Comparison of ENCODE assay signal across 8 cellular contexts in the genomic region with DNA sequence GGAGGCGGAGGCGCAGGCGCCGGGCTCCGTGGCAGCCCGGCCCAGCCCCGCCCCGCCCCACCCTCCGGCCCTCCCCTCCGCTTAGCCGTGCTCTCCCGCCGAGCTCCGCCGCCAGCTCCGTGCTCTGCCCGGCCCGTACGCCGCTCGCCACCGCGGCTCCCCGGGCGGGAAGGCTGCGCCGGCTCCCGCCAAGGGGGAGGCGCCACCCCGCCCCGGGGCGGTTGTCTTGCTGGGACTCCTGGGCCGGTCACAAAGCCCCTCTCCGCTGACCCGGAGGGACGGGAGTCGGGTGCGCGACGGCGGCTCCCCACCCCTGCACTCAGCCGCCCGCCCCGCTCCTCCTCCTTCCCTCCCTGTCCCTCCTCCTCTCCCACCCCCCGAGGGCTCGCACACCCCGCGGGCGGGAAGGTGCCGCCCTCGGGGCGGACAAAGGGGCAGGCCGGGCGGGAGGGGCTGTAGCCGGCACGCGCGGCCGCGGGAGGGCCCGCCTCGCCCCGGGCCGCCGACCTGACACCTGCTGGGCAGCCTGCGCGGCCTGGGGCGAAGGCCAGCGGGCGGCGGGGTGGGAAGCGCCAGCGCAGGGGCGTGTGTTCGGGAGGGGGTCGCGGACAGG. TPM values are rescaled to one million over a fixed set of nuclear protein-coding genes. Genes with fewer than 3 reads are reported as not detected.
A peak's percentile ranks its signal among the peaks of the same experiment; 100 is the strongest.
DNase-seq lines count a peak whose midpoint lies in the region; ATAC-seq and TF ChIP-seq lines count a peak whose summit lies in the region.

No MANE protein-coding gene starts in this region.

- no peak overlapping the region for H2AK5ac ChIP-seq in mesendoderm (ENCODE audit: low read length)

- TF ChIP-seq CTCF in GM10248 (IDR thresholded peaks at IDR 0.05; ENCODE audit: control extremely low read depth, extremely low read depth, low read depth, missing control alignments) (no peak), OCI-LY3 (IDR thresholded peaks at IDR 0.05; ENCODE audit: low read depth, low read length) (no peak)

- 0 out of 2 replicates have a peak overlapping the region, but pooled peaks have one; percentile 41 for H2AFZ ChIP-seq in OCI-LY3 (ENCODE audit: low read depth, low read length)

- peaks cover 13% of the 10 kb centered on the region for H3K4me1 Mint-ChIP-seq in dendritic cell treated with granulocyte-macrophage colony-stimulating factor and Interleukin-4, amounts not matched to agents 40 ng/mL and 50 ng/mL, for 4 days (ENCODE audit: low read depth)

- peak overlapping the region; percentile 88 for H3K4me2 ChIP-seq in OCI-LY3 (ENCODE audit: low read length)
- H3K4me2 ChIP-seq in mesendoderm (ENCODE audit: low read length), result peak overlapping the region; percentile 59

- peak overlapping the region; percentile 83 for H3K56ac ChIP-seq in mesendoderm (ENCODE audit: low read length)

- H3K27me3 ChIP-seq in OCI-LY3 (ENCODE audit: low read depth, low read length), result no peaks in the 10 kb centered on the region
- H3K27me3 ChIP-seq in mesendoderm (ENCODE audit: insufficient read depth, low read length, poor library complexity), result peaks cover 18% of the 10 kb centered on the region

- ATAC-seq in GM21367 (IDR thresholded peaks at IDR 0.05; ENCODE audit: unreplicated experiment), result peak; percentile 91
- peak; percentile 76 for ATAC-seq in HG03520 (IDR thresholded peaks at IDR 0.05; ENCODE audit: unreplicated experiment)

- peak; percentile 85 for DNase-seq in GM10248 (ENCODE audit: extremely low spot score)
- peak; percentile 66 for DNase-seq in mesendoderm
- DNase-seq in superior temporal gyrus (ENCODE audit: extremely low spot score), result no peak
- DNase-seq in Ammon's horn (ENCODE audit: low spot score), result no peak

- no peak overlapping the region for H4K8ac ChIP-seq in mesendoderm (ENCODE audit: low read depth, low read length)

- no peaks in the 10 kb centered on the region for H3K79me2 ChIP-seq in OCI-LY3 (ENCODE audit: low read length)
- H3K79me2 ChIP-seq in mesendoderm (ENCODE audit: control insufficient read depth, insufficient read depth, low read length), result no peaks in the 10 kb centered on the region

- POLR2A ChIA-PET in GM10248 (lab: Yijun Ruan, JAX), result no interaction called here

- H4K5ac ChIP-seq in mesendoderm (ENCODE audit: low read length), result no peak overlapping the region

- no peaks in the 10 kb centered on the region for H3K9me3 ChIP-seq in OCI-LY3 (ENCODE audit: insufficient read depth, low read length)

- no peaks in the 10 kb centered on the region for H4K20me1 ChIP-seq in OCI-LY3 (ENCODE audit: insufficient read depth, low read length)

- H2BK5ac ChIP-seq in mesendoderm (ENCODE audit: low read length), result peak overlapping the region; percentile 74

- peak overlapping the region; percentile 97 for H3K4me3 ChIP-seq in OCI-LY3 (ENCODE audit: low read length)
- peak overlapping the region; percentile 52 for H3K4me3 ChIP-seq in mesendoderm (ENCODE audit: low read length)

- H3K9ac ChIP-seq in OCI-LY3 (ENCODE audit: low read length), result peak overlapping the region; percentile 91
- peak overlapping the region; percentile 65 for H3K9ac ChIP-seq in mesendoderm (ENCODE audit: low read length)

- CTCF ChIA-PET in GM10248 (lab: Yijun Ruan, JAX), result interaction anchor here (0.8 to 1.2 kb wide), 3 partner anchors 17 to 1089 kb away, joined by 3 read pairs; a partner anchor contains a TSS

- H3K36me3 ChIP-seq in OCI-LY3 (replicated peaks; ENCODE audit: low read depth, low read length) (no peaks in the 10 kb centered on the region), mesendoderm (ENCODE audit: control insufficient read depth, insufficient read depth, low read length) (no peaks in the 10 kb centered on the region)

- H2BK15ac ChIP-seq in mesendoderm (replicated peaks; ENCODE audit: low read depth), result no peak overlapping the region

- H3K27me3 Mint-ChIP-seq in dendritic cell treated with granulocyte-macrophage colony-stimulating factor and Interleukin-4, amounts not matched to agents 40 ng/mL and 50 ng/mL, for 4 days, result peaks cover 67% of the 10 kb centered on the region

- no peak overlapping the region for H3K27ac Mint-ChIP-seq in dendritic cell treated with granulocyte-macrophage colony-stimulating factor and Interleukin-4, amounts not matched to agents 40 ng/mL and 50 ng/mL, for 4 days

- peak overlapping the region; percentile 99 for H3K18ac ChIP-seq in mesendoderm (ENCODE audit: low read length)

- H3K4me3 Mint-ChIP-seq in dendritic cell treated with granulocyte-macrophage colony-stimulating factor and Interleukin-4, amounts not matched to agents 40 ng/mL and 50 ng/mL, for 4 days, result peak overlapping the region; percentile 55

- peaks cover 14% of the 10 kb centered on the region for H3K4me1 ChIP-seq in OCI-LY3 (ENCODE audit: low read length)
- peaks cover 3% of the 10 kb centered on the region for H3K4me1 ChIP-seq in mesendoderm (ENCODE audit: control insufficient read depth, low read depth, low read length)

- H3K79me1 ChIP-seq in mesendoderm (ENCODE audit: low read length), result no peaks in the 10 kb centered on the region

- intact Hi-C loops in dendritic cell treated with granulocyte-macrophage colony-stimulating factor and Interleukin-4, amounts not matched to agents 40 ng/mL and 50 ng/mL, for 4 days (cut with micrococcal nuclease), result no loop called here

- peak overlapping the region; percentile 20 for H3K4ac ChIP-seq in mesendoderm (ENCODE audit: low read depth, low read length)

- H3K23ac ChIP-seq in mesendoderm (ENCODE audit: low read length), result no peak overlapping the region

- H3K27ac ChIP-seq in OCI-LY3 (ENCODE audit: low read length) (no peak overlapping the region; the same call in 1 of the 2 replicates), mesendoderm (ENCODE audit: low read depth, low read length) (peak overlapping the region; percentile 67)

- no CpG with 5 or more reads among the region's 77 CpGs for WGBS in mesendoderm (ENCODE audit: extremely low coverage, insufficient coverage, low lambda C conversion rate)

- peak overlapping the region; percentile 93 for H2BK120ac ChIP-seq in mesendoderm (ENCODE audit: low read depth, low read length)

- no peaks in the 10 kb centered on the region for H3K9me3 Mint-ChIP-seq in dendritic cell treated with granulocyte-macrophage colony-stimulating factor and Interleukin-4, amounts not matched to agents 40 ng/mL and 50 ng/mL, for 4 days

- H3K36me3 Mint-ChIP-seq in dendritic cell treated with granulocyte-macrophage colony-stimulating factor and Interleukin-4, amounts not matched to agents 40 ng/mL and 50 ng/mL, for 4 days (ENCODE audit: low read depth), result no peaks in the 10 kb centered on the region

RNA-seq across cellular contexts. Expression of a gene that starts 11.5 kb away (rescaled TPM):
- polyA plus RNA-seq in mesendoderm (2013, experiment 1 of 2), result 2.8 TPM
- 2.5 TPM for polyA plus RNA-seq in mesendoderm (2013, experiment 2 of 2)

Comparison
In these comparisons a context has a peak if more than half of its experiments do, and no peak if none do; other contexts are left out.
1. DNase-seq: peak in GM10248 (single experiment) and mesendoderm (single experiment); none in superior temporal gyrus (single experiment) and Ammon's horn (single experiment).